28 cellular contexts compared by ENCODE assay signal in genomic region chr10:14593806-14594205, GRCh38.
"Had no signal": no experiment of that assay in that cellular context is flagged by ENCODE, and none has a peak within 500 bp of the region (broad histone marks: within the 10 kb centered on the region; RNA-seq: fewer than 3 reads in every experiment).

No MANE protein-coding gene starts in this region.

- H3K27me3 Mint-ChIP-seq: activated CD8-positive, alpha-beta memory T cell treated with anti-CD3 and anti-CD28 coated beads, Interleukin-2, amount 10 ng/mL, durations not matched to agents 7 days and 5 days; activated naive CD8-positive, alpha-beta T cell treated with anti-CD3 and anti-CD28 coated beads for 36 hours; stimulated activated naive B cell treated with anti-CD40 and anti-IgM and Interleukin-4, amounts not matched to agents 10 μg/mL and 1 μg/mL and 100 μg/mL, for 72 hours; type B pancreatic cell had no signal

- ATAC-seq: activated CD8-positive, alpha-beta memory T cell treated with anti-CD3 and anti-CD28 coated beads, Interleukin-2, amount 10 ng/mL, durations not matched to agents 7 days and 5 days; activated CD8-positive, alpha-beta T cell treated with anti-CD3 and anti-CD28 coated beads, Interleukin-2, amount 10 ng/mL, durations not matched to agents 7 days and 5 days; body of pancreas; left lung; mucosa of descending colon; psoas muscle; stimulated activated naive B cell treated with anti-CD40 and anti-IgM and Interleukin-4, amounts not matched to agents 10 μg/mL and 1 μg/mL and 100 μg/mL, for 72 hours had no signal

- H3K36me3 ChIP-seq: adrenal gland, colonic mucosa, ovary, uterus had no signal

- H3K9me3 Mint-ChIP-seq: activated naive CD4-positive, alpha-beta T cell treated with anti-CD3 and anti-CD28 coated beads for 36 hours; nephron progenitor cell had no signal

- H3K27ac Mint-ChIP-seq: activated CD8-positive, alpha-beta memory T cell treated with anti-CD3 and anti-CD28 coated beads, Interleukin-2, amount 10 ng/mL, durations not matched to agents 7 days and 5 days; activated CD8-positive, alpha-beta T cell treated with anti-CD3 and anti-CD28 coated beads, Interleukin-2, amount 10 ng/mL, durations not matched to agents 7 days and 5 days; activated naive CD4-positive, alpha-beta T cell treated with anti-CD3 and anti-CD28 coated beads for 36 hours; activated naive CD8-positive, alpha-beta T cell treated with anti-CD3 and anti-CD28 coated beads for 36 hours; nephron progenitor cell; stimulated activated naive B cell treated with anti-CD40 and anti-IgM and Interleukin-4, amounts not matched to agents 10 μg/mL and 1 μg/mL and 100 μg/mL, for 72 hours; type B pancreatic cell had no signal

- H3K4me3 Mint-ChIP-seq: activated CD8-positive, alpha-beta memory T cell treated with anti-CD3 and anti-CD28 coated beads, Interleukin-2, amount 10 ng/mL, durations not matched to agents 7 days and 5 days; activated CD8-positive, alpha-beta T cell treated with anti-CD3 and anti-CD28 coated beads, Interleukin-2, amount 10 ng/mL, durations not matched to agents 7 days and 5 days; activated naive CD4-positive, alpha-beta T cell treated with anti-CD3 and anti-CD28 coated beads for 36 hours; activated naive CD8-positive, alpha-beta T cell treated with anti-CD3 and anti-CD28 coated beads for 36 hours; nephron progenitor cell; stimulated activated naive B cell treated with anti-CD40 and anti-IgM and Interleukin-4, amounts not matched to agents 10 μg/mL and 1 μg/mL and 100 μg/mL, for 72 hours; type B pancreatic cell had no signal

- H3K27ac ChIP-seq: adrenal gland, body of pancreas, colonic mucosa, left lung, ovary, psoas muscle, uterus had no signal

- H3K27me3 ChIP-seq: adrenal gland, body of pancreas, colonic mucosa, left lung, ovary, uterus had no signal

- H3K4me1 ChIP-seq: adrenal gland, colonic mucosa, psoas muscle, uterus had no signal

- H3K9me3 ChIP-seq: adrenal gland, body of pancreas, colonic mucosa, left lung, mucosa of descending colon, ovary, psoas muscle, uterus had no signal

- DNase-seq: activated CD4-positive, alpha-beta T cell treated with anti-CD3 and anti-CD28 coated beads, Interleukin-2, amount 50 U/mL, for 1 hour; activated CD4-positive, CD25-positive, alpha-beta regulatory T cell treated with anti-CD3 and anti-CD28 coated beads, Interleukin-2, amount 50 U/mL, for 72 hours; activated CD8-positive, alpha-beta memory T cell treated with anti-CD3 and anti-CD28 coated beads, Interleukin-2, amount 10 ng/mL, durations not matched to agents 7 days and 5 days; activated CD8-positive, alpha-beta T cell treated with anti-CD3 and anti-CD28 coated beads, Interleukin-2, amount 10 ng/mL, durations not matched to agents 7 days and 5 days; activated effector memory CD4-positive, alpha-beta T cell treated with anti-CD3 and anti-CD28 coated beads, Interleukin-2, amount 50 U/mL, for 16 hours; activated naive CD4-positive, alpha-beta T cell treated with anti-CD3 and anti-CD28 coated beads for 36 hours; activated naive CD8-positive, alpha-beta T cell treated with anti-CD3 and anti-CD28 coated beads for 36 hours; adrenal gland; aorta; body of pancreas; cerebellar nuclear complex; colonic mucosa; effector CD8-positive, alpha-beta T cell; left lung; mucosa of descending colon; nephron progenitor cell; ovary; psoas muscle; stimulated activated CD4-positive, alpha-beta T cell treated with anti-CD3 and anti-CD28 coated beads, Interleukin-1b, Interleukin-23, amount 100 ng/mL, for 48 hours; stimulated activated CD4-positive, alpha-beta T cell treated with anti-CD3 and anti-CD28 coated beads, Interleukin-4, amount 100 ng/mL, for 4 hours; stimulated activated CD8-positive, alpha-beta memory T cell treated with anti-CD3 and anti-CD28 coated beads, Interleukin-4, amount 100 ng/mL, for 48 hours; stimulated activated naive B cell treated with anti-CD40 and anti-IgM and Interleukin-4, amounts not matched to agents 10 μg/mL and 1 μg/mL and 100 μg/mL, for 72 hours; SW 1271; T-helper 2 cell; uterus had no signal

- H3K4me3 ChIP-seq: adrenal gland, body of pancreas, colonic mucosa, left lung, lung, mucosa of descending colon, ovary, psoas muscle, smooth muscle cell, uterus had no signal
